25 cellular contexts compared by ENCODE assay signal in the genomic region with DNA sequence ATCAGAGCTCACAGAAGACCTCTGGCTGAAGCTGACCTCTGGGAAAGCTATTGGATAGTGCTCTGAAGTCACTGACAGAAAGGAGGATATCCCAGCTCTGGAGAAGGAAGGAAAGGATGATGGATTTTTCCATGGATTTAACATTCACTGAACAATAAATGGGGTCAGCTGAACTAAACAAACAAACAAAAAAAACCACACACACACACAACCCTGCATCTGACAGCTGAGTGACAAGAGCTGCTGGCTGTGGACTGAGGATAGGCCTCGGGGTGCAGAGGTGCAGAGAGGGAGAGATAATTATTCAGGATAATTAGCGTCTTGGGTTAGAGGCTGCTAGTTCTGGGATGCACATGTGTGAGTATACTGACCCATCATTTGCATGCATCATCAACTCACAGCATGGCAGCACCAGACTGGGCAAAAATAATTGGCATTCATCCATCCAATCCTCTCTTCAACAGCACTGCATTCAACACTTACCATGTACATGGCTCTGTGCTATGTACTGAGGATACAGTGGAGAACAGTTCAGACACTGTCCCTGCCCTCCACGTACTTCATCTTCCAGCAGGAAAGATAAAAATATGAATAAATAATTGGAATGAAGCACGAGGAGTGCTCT.
"Had no signal": no experiment of that assay in that cellular context is flagged by ENCODE, and none has a peak within 500 bp of the region (broad histone marks: within the 10 kb centered on the region; RNA-seq: fewer than 3 reads in every experiment).

No MANE protein-coding gene starts in this region.

- H3K36me3 Mint-ChIP-seq: stimulated activated effector memory CD8-positive, alpha-beta T cell treated with anti-CD3 and anti-CD28 coated beads, Interleukin-12 subunit alpha, Interleukin-12 subunit beta, amount 100 ng/mL, for 72 hours; WTC11 had no signal

- DNase-seq: activated CD8-positive, alpha-beta memory T cell treated with anti-CD3 and anti-CD28 coated beads for 24 hours; activated CD8-positive, alpha-beta memory T cell treated with anti-CD3 and anti-CD28 coated beads, Interleukin-2, amount 50 U/mL, for 4 hours; activated T-cell treated with anti-CD3 and anti-CD28 coated beads, Interleukin-2, amount 50 U/mL, for 24 hours; adrenal gland; brain microvascular endothelial cell; central memory CD4-positive, alpha-beta T cell; esophagus squamous epithelium; islet precursor cell; left colon; lower lobe of right lung; naive thymus-derived CD4-positive, alpha-beta T cell; small intestine; stimulated activated CD4-positive, alpha-beta T cell treated with anti-CD3 and anti-CD28 coated beads, Interleukin-2, amount 100 ng/mL, for 24 hours; stomach; T-helper 9 cell had no signal

- H3K27me3 Mint-ChIP-seq: activated naive CD8-positive, alpha-beta T cell; activated T-cell treated with anti-CD3 and anti-CD28 coated beads, Interleukin-2, amount 50 U/mL, for 24 hours; activated T-helper 17 cell treated with anti-CD3 and anti-CD28 coated beads, Interleukin-2, amount 50 U/mL, for 72 hours had no signal

- H3K4me3 ChIP-seq: adrenal gland, ascending aorta, coronary artery, esophagus squamous epithelium, heart right ventricle, lower lobe of right lung, prostate gland, stomach, suprapubic skin, tibial nerve had no signal

- H3K27ac ChIP-seq: ascending aorta, brain microvascular endothelial cell, coronary artery, esophagus squamous epithelium, lower lobe of right lung, prostate gland, stomach, suprapubic skin had no signal

- H3K4me1 Mint-ChIP-seq: activated T-helper 17 cell treated with anti-CD3 and anti-CD28 coated beads, Interleukin-2, amount 50 U/mL, for 72 hours; naive thymus-derived CD4-positive, alpha-beta T cell; stimulated activated effector memory CD8-positive, alpha-beta T cell treated with anti-CD3 and anti-CD28 coated beads, Interleukin-12 subunit alpha, Interleukin-12 subunit beta, amount 100 ng/mL, for 72 hours had no signal

- H3K36me3 ChIP-seq: adrenal gland, ascending aorta, brain microvascular endothelial cell, esophagus squamous epithelium, heart right ventricle, lower lobe of right lung, prostate gland, stomach, suprapubic skin, tibial nerve had no signal

- H3K9me3 Mint-ChIP-seq: activated T-cell treated with anti-CD3 and anti-CD28 coated beads, Interleukin-2, amount 50 U/mL, for 24 hours; activated T-helper 17 cell treated with anti-CD3 and anti-CD28 coated beads, Interleukin-2, amount 50 U/mL, for 72 hours; naive thymus-derived CD4-positive, alpha-beta T cell; stimulated activated effector memory CD8-positive, alpha-beta T cell treated with anti-CD3 and anti-CD28 coated beads, Interleukin-12 subunit alpha, Interleukin-12 subunit beta, amount 100 ng/mL, for 72 hours; WTC11 had no signal

- H3K4me1 ChIP-seq: ascending aorta, prostate gland had no signal

- H3K4me3 Mint-ChIP-seq: activated naive CD8-positive, alpha-beta T cell; activated T-cell treated with anti-CD3 and anti-CD28 coated beads, Interleukin-2, amount 50 U/mL, for 24 hours; activated T-helper 17 cell treated with anti-CD3 and anti-CD28 coated beads, Interleukin-2, amount 50 U/mL, for 72 hours; naive thymus-derived CD4-positive, alpha-beta T cell; stimulated activated effector memory CD8-positive, alpha-beta T cell treated with anti-CD3 and anti-CD28 coated beads, Interleukin-12 subunit alpha, Interleukin-12 subunit beta, amount 100 ng/mL, for 72 hours; WTC11 had no signal

- H3K27ac Mint-ChIP-seq: activated naive CD8-positive, alpha-beta T cell; activated T-cell treated with anti-CD3 and anti-CD28 coated beads, Interleukin-2, amount 50 U/mL, for 24 hours; activated T-helper 17 cell treated with anti-CD3 and anti-CD28 coated beads, Interleukin-2, amount 50 U/mL, for 72 hours; naive thymus-derived CD4-positive, alpha-beta T cell; stimulated activated effector memory CD8-positive, alpha-beta T cell treated with anti-CD3 and anti-CD28 coated beads, Interleukin-12 subunit alpha, Interleukin-12 subunit beta, amount 100 ng/mL, for 72 hours; WTC11 had no signal

- H3K9me3 ChIP-seq: adrenal gland, ascending aorta, esophagus squamous epithelium, heart right ventricle, lower lobe of right lung, prostate gland, stomach, suprapubic skin, tibial nerve had no signal

- ATAC-seq: activated T-helper 17 cell treated with anti-CD3 and anti-CD28 coated beads, Interleukin-2, amount 50 U/mL, for 72 hours; left colon; lower lobe of right lung; naive thymus-derived CD4-positive, alpha-beta T cell; stimulated activated effector memory CD8-positive, alpha-beta T cell treated with anti-CD3 and anti-CD28 coated beads, Interleukin-12 subunit alpha, Interleukin-12 subunit beta, amount 100 ng/mL, for 72 hours; WTC11 had no signal

- H3K27me3 ChIP-seq: adrenal gland, ascending aorta, brain microvascular endothelial cell, esophagus squamous epithelium, heart right ventricle, stomach, suprapubic skin, tibial nerve had no signal
